14 cellular contexts compared by ENCODE assay signal in genomic region chr6:167547328-167547692, GRCh38.
"Had no signal": no experiment of that assay in that cellular context is flagged by ENCODE, and none has a peak within 500 bp of the region (broad histone marks: within the 10 kb centered on the region; RNA-seq: fewer than 3 reads in every experiment).

No MANE protein-coding gene starts in this region.

- H3K27ac ChIP-seq: adrenal gland, breast epithelium, prostate gland had no signal

- H3K4me1 ChIP-seq: breast epithelium, prostate gland had no signal

- H3K9me3 ChIP-seq: adrenal gland, breast epithelium, esophagus squamous epithelium, gastrocnemius medialis, prostate gland had no signal

- ATAC-seq: activated CD8-positive, alpha-beta T cell treated with anti-CD3 and anti-CD28 coated beads, Interleukin-2, amount 10 ng/mL, durations not matched to agents 7 days and 5 days; gastrocnemius medialis; T-cell had no signal

- H3K27me3 ChIP-seq: adrenal gland, breast epithelium, esophagus squamous epithelium, gastrocnemius medialis, tibial nerve had no signal

- H3K4me3 ChIP-seq: adrenal gland, breast epithelium, coronary artery, esophagus squamous epithelium, gastrocnemius medialis, prostate gland, tibial nerve had no signal

- DNase-seq: activated CD4-positive, alpha-beta T cell treated with anti-CD3 and anti-CD28 coated beads for 1 hour; activated CD4-positive, alpha-beta T cell treated with anti-CD3 and anti-CD28 coated beads, Interleukin-2, amount 50 U/mL, for 1 hour; activated CD8-positive, alpha-beta T cell treated with anti-CD3 and anti-CD28 coated beads, Interleukin-2, amount 10 ng/mL, durations not matched to agents 7 days and 5 days; activated T-cell treated with anti-CD3 and anti-CD28 coated beads, Interleukin-2, amount 50 U/mL, for 1 hour; esophagus squamous epithelium; gastrocnemius medialis; stimulated activated CD4-positive, alpha-beta T cell treated with anti-CD3 and anti-CD28 coated beads, Interleukin-4, amount 100 ng/mL, for 4 hours; substantia nigra; T-cell had no signal

- H3K36me3 ChIP-seq: adrenal gland, breast epithelium, esophagus squamous epithelium, gastrocnemius medialis, prostate gland, tibial nerve had no signal
